8 cellular contexts compared by ENCODE assay signal in genomic region chr11:131748146-131749050, GRCh38.
DNase-seq lines count a peak whose midpoint lies in the region; ATAC-seq, FAIRE-seq and TF ChIP-seq lines count a peak whose summit lies in the region.

No MANE protein-coding gene starts in this region.

- no peak overlapping the region for H3K4me3 ChIP-seq in coronary artery
- no peak overlapping the region for H3K4me3 ChIP-seq in lung

- ATAC-seq in GM19351 (IDR thresholded peaks at IDR 0.05; ENCODE audit: unreplicated experiment) (peak; percentile 93), lung (ENCODE audit: insufficient read depth, low FRiP score) (no peak)

- H3K36me3 ChIP-seq in lung (ENCODE audit: control insufficient read depth in 2 of 2, insufficient read depth in 2 of 2, low read length in 2 of 2): no peaks in the 10 kb centered on the region

- TF ChIP-seq CTCF in D721Med (IDR thresholded peaks at IDR 0.05; ENCODE audit: insufficient read depth, missing control alignments): peak; percentile 86
- peak; percentile 47 for TF ChIP-seq CTCF in coronary artery (IDR thresholded peaks at IDR 0.05)
- peak; percentile 28 for TF ChIP-seq CTCF in lung (IDR thresholded peaks at IDR 0.05; ENCODE audit: control extremely low read depth, extremely low read depth)

- no peaks in the 10 kb centered on the region for H3K9me3 ChIP-seq in lung (ENCODE audit: control insufficient read depth in 2 of 2, insufficient read depth in 1 of 2, low read length in 1 of 2)

- no peaks in the 10 kb centered on the region for H3K4me1 ChIP-seq in lung (ENCODE audit: control insufficient read depth in 2 of 2, insufficient read depth in 2 of 2, low read length in 2 of 2)

- DNase-seq in D721Med (ENCODE audit: insufficient read length, low spot score) (no peak), HTR-8/SVneo (ENCODE audit: insufficient read length, low spot score) (peak; percentile 24), RPMI7951 (ENCODE audit: low read depth) (peak; percentile 79), coronary artery (ENCODE audit: low spot score) (peak; percentile 31), lung (ENCODE audit: low spot score) (peak; percentile 43), stromal cell of bone marrow (ENCODE audit: low read depth) (peak; percentile 74), NCI-H128 (lab: John Stamatoyannopoulos, UW; ENCODE audit: unreplicated experiment) (no peak)

- H3K27me3 ChIP-seq in lung (ENCODE audit: control insufficient read depth, insufficient read depth): no peaks in the 10 kb centered on the region

- FAIRE-seq in D721Med (lab: Jason Lieb, UNC) (no peak), HTR-8/SVneo (lab: Jason Lieb, UNC) (no peak)

- WGBS in lung, 2 donors: 29 to 30% methylated on average over 15 of the region's 15 CpGs

- H3K27ac ChIP-seq in coronary artery (no peak overlapping the region), lung (ENCODE audit: low read depth in 1 of 2, low read length in 1 of 2) (no peak overlapping the region)

Comparison
In these comparisons a context has a peak if more than half of its experiments do, and no peak if none do; other contexts are left out.
1. DNase-seq: peak in HTR-8/SVneo (single experiment), RPMI7951 (single experiment), coronary artery (single experiment), lung (single experiment) and stromal cell of bone marrow (single experiment); none in D721Med (single experiment) and NCI-H128 (single experiment).
2. CTCF ChIP-seq: peak in every context shown above with its lines; median percentile 86 in D721Med; 47 in coronary artery; 28 in lung.